In the genomic region with DNA sequence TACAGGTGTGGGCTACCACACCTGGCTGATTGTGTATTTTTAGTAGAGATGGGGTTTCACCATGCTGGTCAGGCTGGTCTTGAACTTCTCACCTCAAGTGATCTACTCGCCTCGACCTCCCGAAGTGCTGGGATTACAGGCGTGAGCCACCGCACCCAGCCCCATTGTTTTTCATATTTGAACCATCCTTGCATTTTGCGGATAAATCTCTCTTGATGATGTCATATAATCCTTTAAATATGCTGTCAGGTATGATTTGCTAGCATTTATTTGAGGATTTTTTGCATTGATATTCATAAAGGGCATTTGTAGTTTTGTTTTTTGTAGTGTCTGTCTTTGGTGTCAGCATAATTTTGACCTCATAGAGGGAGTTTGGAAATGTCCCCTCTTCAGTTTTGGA, we compare ENCODE assay signal across 11 cellular contexts. TPM values are rescaled to one million over a fixed set of nuclear protein-coding genes. Genes with fewer than 3 reads are reported as not detected.
"Had no signal": no experiment of that assay in that cellular context is flagged by ENCODE, and none has a peak within 500 bp of the region (broad histone marks: within the 10 kb centered on the region; RNA-seq: fewer than 3 reads in every experiment).

No MANE protein-coding gene starts in this region.

- ATAC-seq: activated CD4-positive, CD25-positive, alpha-beta regulatory T cell treated with anti-CD3 and anti-CD28 coated beads, Interleukin-2, amount 50 U/mL, for 24 hours; stimulated activated memory B cell treated with anti-CD40 and anti-IgM and Interleukin-4, amounts not matched to agents 10 μg/mL and 1 μg/mL and 100 μg/mL, for 72 hours had no signal

- DNase-seq: activated effector memory CD4-positive, alpha-beta T cell treated with anti-CD3 and anti-CD28 coated beads, Interleukin-2, amount 50 U/mL, for 16 hours; activated T-cell treated with anti-CD3 and anti-CD28 coated beads, Interleukin-2, amount 50 U/mL, for 24 hours; caudate nucleus; cortex of kidney; effector CD8-positive, alpha-beta T cell; kidney glomerular epithelial cell; small intestine had no signal

- H3K27ac Mint-ChIP-seq: activated T-cell treated with anti-CD3 and anti-CD28 coated beads, Interleukin-2, amount 50 U/mL, for 24 hours; stimulated activated memory B cell treated with anti-CD40 and anti-IgM and Interleukin-4, amounts not matched to agents 10 μg/mL and 1 μg/mL and 100 μg/mL, for 72 hours; T-helper 2 cell treated with Interferon-gamma antibody and Interleukin-4, amounts not matched to agents 5 μg/mL and 100 μg/mL, for 36 hours had no signal

- H3K4me3 Mint-ChIP-seq: activated T-cell treated with anti-CD3 and anti-CD28 coated beads, Interleukin-2, amount 50 U/mL, for 24 hours; stimulated activated memory B cell treated with anti-CD40 and anti-IgM and Interleukin-4, amounts not matched to agents 10 μg/mL and 1 μg/mL and 100 μg/mL, for 72 hours; T-helper 2 cell treated with Interferon-gamma antibody and Interleukin-4, amounts not matched to agents 5 μg/mL and 100 μg/mL, for 36 hours had no signal

- H3K27me3 Mint-ChIP-seq: activated T-cell treated with anti-CD3 and anti-CD28 coated beads, Interleukin-2, amount 50 U/mL, for 24 hours; stimulated activated memory B cell treated with anti-CD40 and anti-IgM and Interleukin-4, amounts not matched to agents 10 μg/mL and 1 μg/mL and 100 μg/mL, for 72 hours had no signal

RNA-seq across cellular contexts. Expression of gene PBX4, which starts 55.8 kb away (rescaled TPM):
- total RNA-seq: right atrium auricular region had no signal
